In genomic region chr21:38355992-38356781, GRCh38 we compare ENCODE assay signal across 8 cellular contexts.
DNase-seq lines count a peak whose midpoint lies in the region; ATAC-seq and TF ChIP-seq lines count a peak whose summit lies in the region.

No MANE protein-coding gene starts in this region.

- ATAC-seq in GM21390 (IDR thresholded peaks at IDR 0.05; ENCODE audit: unreplicated experiment): peak; percentile 53
- ATAC-seq in left cardiac atrium: peak; percentile 86 to 88
- no peak for ATAC-seq in GM18498 (IDR thresholded peaks at IDR 0.05; ENCODE audit: unreplicated experiment)

- H3K9me3 ChIP-seq in BE2C (no peaks in the 10 kb centered on the region), adipocyte (ENCODE audit: control insufficient read depth, low read length) (no peaks in the 10 kb centered on the region)

- no peaks in the 10 kb centered on the region for H3K4me1 ChIP-seq in BE2C
- peaks cover 13% of the 10 kb centered on the region for H3K4me1 ChIP-seq in adipocyte (ENCODE audit: control insufficient read depth, insufficient read depth, low read length)

- intact Hi-C loops in left cardiac atrium (cut with DNase I): loop anchor here (2.0 to 10.0 kb wide), 4 partner anchors 197 to 681 kb away; no protein-coding TSS in a partner anchor

- no peak overlapping the region for H3K9ac ChIP-seq in adipocyte (ENCODE audit: low read length)

- H3K4me3 ChIP-seq in BE2C (ENCODE audit: low read depth, low read length) (no peak overlapping the region), adipocyte (ENCODE audit: low read length) (no peak overlapping the region)

- peak; percentile 93 for TF ChIP-seq CTCF in BE2C (IDR thresholded peaks at IDR 0.05; ENCODE audit: low read depth, low read length)

- H3K36me3 ChIP-seq in BE2C: no peaks in the 10 kb centered on the region
- no peaks in the 10 kb centered on the region for H3K36me3 ChIP-seq in adipocyte (ENCODE audit: control insufficient read depth, insufficient read depth, low read length, severe bottlenecking)

- H3K27me3 ChIP-seq in BE2C (no peaks in the 10 kb centered on the region; the same call in 1 of the 2 replicates), adipocyte (replicated peaks; ENCODE audit: control insufficient read depth, insufficient read depth, low read length) (peaks cover 18% of the 10 kb centered on the region)

- DNase-seq in BE2C: peak; percentile 73
- peak; percentile 67 for DNase-seq in NCI-H1092 (lab: John Stamatoyannopoulos, UW)
- DNase-seq in SW480 (ENCODE audit: low spot score): peak; percentile 65
- DNase-seq in adipocyte (ENCODE audit: low read depth): peak; percentile 87
- DNase-seq in left cardiac atrium: peak; percentile 83
- DNase-seq in retina: peak; percentile 81
